Comparison of ENCODE assay signal across 18 cellular contexts in the genomic region with DNA sequence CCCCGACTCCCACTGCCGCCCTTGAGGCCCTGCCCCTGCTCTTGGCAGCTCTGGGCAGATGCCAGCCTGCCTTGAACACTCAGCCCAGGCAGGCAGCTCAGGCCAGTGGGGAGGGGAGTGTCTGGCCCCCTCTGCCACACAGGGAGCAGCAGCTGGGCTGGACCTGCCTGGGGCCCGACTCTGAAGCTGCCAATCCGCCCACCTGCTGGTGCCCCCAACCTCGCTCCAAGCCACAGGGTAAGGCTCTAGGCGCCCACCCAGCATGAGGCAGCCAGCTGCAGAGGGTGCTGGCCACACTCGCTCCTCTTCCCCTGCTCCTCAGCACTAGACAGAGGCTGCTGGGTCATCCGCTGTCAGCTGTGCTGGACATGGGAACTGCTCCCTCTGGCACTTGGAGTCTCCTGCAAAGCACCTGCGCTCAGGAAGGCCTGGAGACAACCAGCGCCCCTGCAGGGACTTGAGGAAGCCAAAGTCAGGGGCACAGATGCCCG. TPM values are rescaled to one million over a fixed set of nuclear protein-coding genes. Genes with fewer than 3 reads are reported as not detected.
DNase-seq lines count a peak whose midpoint lies in the region; ATAC-seq, FAIRE-seq and TF ChIP-seq lines count a peak whose summit lies in the region.
"Had no signal": no experiment of that assay in that cellular context is flagged by ENCODE, and none has a peak within 500 bp of the region (broad histone marks: within the 10 kb centered on the region; RNA-seq: fewer than 3 reads in every experiment).

No MANE protein-coding gene starts in this region.

- WGBS in A549 (ENCODE audit: missing lambda C conversion rate), result 60% methylated on average over 1 of the region's 11 CpGs
- WGBS in tibial nerve, 2 donors, result 36 to 58% methylated on average over 6 to 7 of the region's 11 CpGs

- H3K4me3 Mint-ChIP-seq in stimulated activated naive B cell treated with anti-CD40 and anti-IgM and Interleukin-4, amounts not matched to agents 10 μg/mL and 1 μg/mL and 100 μg/mL, for 72 hours, result no peak overlapping the region
- H3K4me3 Mint-ChIP-seq: activated CD4-positive, alpha-beta memory T cell treated with anti-CD3 and anti-CD28 coated beads for 36 hours; memory B cell had no signal

- H3K9me3 Mint-ChIP-seq in stimulated activated naive B cell treated with anti-CD40 and anti-IgM and Interleukin-4, amounts not matched to agents 10 μg/mL and 1 μg/mL and 100 μg/mL, for 72 hours, result no peaks in the 10 kb centered on the region
- H3K9me3 Mint-ChIP-seq: activated CD4-positive, alpha-beta memory T cell treated with anti-CD3 and anti-CD28 coated beads for 36 hours; memory B cell had no signal

- intact Hi-C loops in ascending aorta (cut with DNase I), result no loop called here

- H3K4me2 ChIP-seq in A549, result 0 out of 3 replicates have a peak overlapping the region, but pooled peaks have one; percentile 21

- H3K9ac ChIP-seq in adipocyte (ENCODE audit: low read length), result peak overlapping the region; percentile 42

- H3K36me3 Mint-ChIP-seq in stimulated activated naive B cell treated with anti-CD40 and anti-IgM and Interleukin-4, amounts not matched to agents 10 μg/mL and 1 μg/mL and 100 μg/mL, for 72 hours, result peaks cover 3 to 4% of the 10 kb centered on the region in 2 donors
- H3K36me3 Mint-ChIP-seq: activated CD4-positive, alpha-beta memory T cell treated with anti-CD3 and anti-CD28 coated beads for 36 hours had no signal

- H3K4me3 ChIP-seq in A549 (no peak overlapping the region), adipocyte (ENCODE audit: low read length) (no peak overlapping the region), ascending aorta (no peak overlapping the region), tibial nerve (no peak overlapping the region)
- H3K4me3 ChIP-seq: esophagus muscularis mucosa, spleen, thoracic aorta had no signal

- TF ChIP-seq EP300 in A549 (IDR thresholded peaks at IDR 0.05) (no peak), tibial nerve (IDR thresholded peaks at IDR 0.05) (no peak)

- FAIRE-seq in A549 (lab: Jason Lieb, UNC), result no peak

- no peak overlapping the region for H3K27ac Mint-ChIP-seq in stimulated activated naive B cell treated with anti-CD40 and anti-IgM and Interleukin-4, amounts not matched to agents 10 μg/mL and 1 μg/mL and 100 μg/mL, for 72 hours
- H3K27ac Mint-ChIP-seq: activated CD4-positive, alpha-beta memory T cell treated with anti-CD3 and anti-CD28 coated beads for 36 hours; memory B cell had no signal

- no peak for TF ChIP-seq POLR2A in A549 (IDR thresholded peaks at IDR 0.05; ENCODE audit: low read length)
- TF ChIP-seq POLR2A in tibial nerve (IDR thresholded peaks at IDR 0.05), result no peak

- H3K4me1 ChIP-seq in A549 (peaks cover 36% of the 10 kb centered on the region), adipocyte (ENCODE audit: control insufficient read depth, insufficient read depth, low read length) (peaks cover 30% of the 10 kb centered on the region), ascending aorta (peaks cover 4 to 26% of the 10 kb centered on the region in 2 donors), tibial nerve (peaks cover 0 to 64% (median 25%) of the 10 kb centered on the region in 4 donors)

- peaks cover 21 to 44% of the 10 kb centered on the region in 2 donors for H3K4me1 Mint-ChIP-seq in stimulated activated naive B cell treated with anti-CD40 and anti-IgM and Interleukin-4, amounts not matched to agents 10 μg/mL and 1 μg/mL and 100 μg/mL, for 72 hours

- H3K36me3 ChIP-seq in adipocyte (ENCODE audit: control insufficient read depth, insufficient read depth, low read length, severe bottlenecking) (peaks cover 11% of the 10 kb centered on the region), ascending aorta (peaks cover 14 to 18% of the 10 kb centered on the region in 2 donors), tibial nerve (peaks cover 0 to 26% (median 0%) of the 10 kb centered on the region in 3 donors)

- TF ChIP-seq CTCF in A549 (IDR thresholded peaks at IDR 0.05) (no peak), ascending aorta (IDR thresholded peaks at IDR 0.05) (no peak), tibial nerve (IDR thresholded peaks at IDR 0.05) (no peak)

- no peaks in the 10 kb centered on the region for H3K27me3 ChIP-seq in adipocyte (replicated peaks; ENCODE audit: control insufficient read depth, insufficient read depth, low read length)
- H3K27me3 ChIP-seq in ascending aorta, result no peaks in the 10 kb centered on the region
- peaks cover 0 to 23% of the 10 kb centered on the region in 2 donors for H3K27me3 ChIP-seq in tibial nerve

- DNase-seq in A549 (ENCODE audit: low read depth in 1 of 2, low spot score in 1 of 2), result peak in 1 of 2 experiments; percentile 63
- peak; percentile 34 for DNase-seq in DMS79 treated with DMSO at 0.1 percent for 48 hours (lab: John Stamatoyannopoulos, UW)
- DNase-seq in adipocyte (ENCODE audit: low read depth), result no peak
- peak; percentile 31 for DNase-seq in medulla oblongata (ENCODE audit: extremely low spot score)
- DNase-seq in ascending aorta (ENCODE audit: low spot score in 2 of 2), result no peak
- no peak for DNase-seq in tibial nerve (ENCODE audit: low spot score in 2 of 2)
- no peak for DNase-seq in 8988T
- DNase-seq in stimulated activated naive B cell treated with anti-CD40 and anti-IgM and Interleukin-4, amounts not matched to agents 10 μg/mL and 1 μg/mL and 100 μg/mL, for 72 hours, result no peak
- DNase-seq: activated CD4-positive, alpha-beta memory T cell treated with anti-CD3 and anti-CD28 coated beads for 36 hours; dermis blood vessel endothelial cell; GDM1; NCI-H1092; NCI-H510A treated with DMSO at 0.1 percent for 48 hours; SHP77 treated with DMSO at 0.1 percent for 48 hours; spleen had no signal

- peaks cover under 1 to 10% of the 10 kb centered on the region in 2 donors for H3K27me3 Mint-ChIP-seq in stimulated activated naive B cell treated with anti-CD40 and anti-IgM and Interleukin-4, amounts not matched to agents 10 μg/mL and 1 μg/mL and 100 μg/mL, for 72 hours
- H3K27me3 Mint-ChIP-seq: activated CD4-positive, alpha-beta memory T cell treated with anti-CD3 and anti-CD28 coated beads for 36 hours had no signal

- POLR2A ChIA-PET in A549 (lab: Yijun Ruan, JAX), result no interaction called here

- H3K9me3 ChIP-seq in A549 (no peaks in the 10 kb centered on the region), adipocyte (ENCODE audit: control insufficient read depth, low read length) (no peaks in the 10 kb centered on the region), ascending aorta (no peaks in the 10 kb centered on the region), tibial nerve (no peaks in the 10 kb centered on the region)
- H3K9me3 ChIP-seq: esophagus muscularis mucosa, spleen, thoracic aorta had no signal

- peak overlapping the region in 1 of 2 experiments; percentile 19; a peak in 2 of 6 replicates for H3K27ac ChIP-seq in A549
- H3K27ac ChIP-seq in ascending aorta, result no peak overlapping the region
- peak overlapping the region in 1 of 4 donors; percentile 55 for H3K27ac ChIP-seq in tibial nerve
- H3K27ac ChIP-seq: spleen, thoracic aorta had no signal

- CTCF ChIA-PET in A549 (lab: Yijun Ruan, JAX), result interaction anchor here (0.5 to 1.0 kb wide), 2 partner anchors 11 to 20 kb away, joined by 3 read pairs; no protein-coding TSS in a partner anchor

- ATAC-seq in A549, result peak; percentile 7 to 9; a peak in 4 of 6 replicates
- ATAC-seq in stimulated activated naive B cell treated with anti-CD40 and anti-IgM and Interleukin-4, amounts not matched to agents 10 μg/mL and 1 μg/mL and 100 μg/mL, for 72 hours (replicated peaks), result no peak

- TF ChIP-seq RAD21 in A549 (conservative IDR thresholded peaks at IDR 0.05 in 1 of 2, IDR thresholded peaks at IDR 0.05 in 1 of 2), result no peak

TF ChIP-seq in A549, 52 proteins besides CTCF, POLR2A, EP300 and RAD21 (continues in another document):
- no peak for TF ChIP-seq BHLHE40 (IDR thresholded peaks at IDR 0.05; ENCODE audit: low read depth, low read length)
- no peak for TF ChIP-seq HOXB13 (CRISPR knock-in tag; IDR thresholded peaks at IDR 0.05; ENCODE audit: low read depth)
- no peak for TF ChIP-seq GATA3 (IDR thresholded peaks at IDR 0.05; ENCODE audit: borderline replicate concordance)

RNA-seq across cellular contexts. Expression of a gene that starts 24.7 kb away (rescaled TPM):
- polyA plus RNA-seq in A549 (2011; rRNA removed), result 11.3 and 12.6 TPM in 2 replicates
- 35.8 and 42.3 TPM in 2 replicates for polyA plus RNA-seq in A549 (2012; cell fraction: cytosol; rRNA removed)
- polyA plus RNA-seq in A549 (2012; cell fraction: nucleus; rRNA removed), result 67.4 and 72.4 TPM in 2 replicates
- 27.8 to 31.3 TPM (median 30.7 TPM) in 3 replicates for polyA plus RNA-seq in A549 (2017; fragmentation: RNase III; extraction: RNeasy Plus Mini Kit Qiagen cat#74134 plus additional on column Dnase treatment)
- 5.1 and 8.4 TPM in 2 replicates for polyA minus RNA-seq in A549 (2011; rRNA and poly(A)+ RNA removed)
- 1.5 TPM for total RNA-seq in ascending aorta
- 1 to 10 TPM in 2 of 4 donors, under 1 TPM in 2; 0.66 to 2.7 (median 1.8) TPM for total RNA-seq in tibial nerve

RNA-seq across cellular contexts. Expression of a gene that starts 37.2 kb away (rescaled TPM):
- 4.8 and 5.9 TPM in 2 replicates for polyA plus RNA-seq in A549 (2011; rRNA removed)
- polyA plus RNA-seq in A549 (2012; cell fraction: cytosol; rRNA removed), result 26.3 and 28.3 TPM in 2 replicates
- 145 and 149 TPM in 2 replicates for polyA plus RNA-seq in A549 (2012; cell fraction: nucleus; rRNA removed)
- polyA plus RNA-seq in A549 (2017; fragmentation: RNase III; extraction: RNeasy Plus Mini Kit Qiagen cat#74134 plus additional on column Dnase treatment), result 20.4 to 26.8 TPM (median 22.5 TPM) in 3 replicates
- 3.7 and 7.7 TPM in 2 replicates for polyA minus RNA-seq in A549 (2011; rRNA and poly(A)+ RNA removed)
- total RNA-seq in ascending aorta, result 35.5 TPM
- 10 to 100 TPM in 3 of 4 donors, 1 to 10 TPM in 1; 7.4 to 13.8 (median 12.8) TPM for total RNA-seq in tibial nerve

RNA-seq across cellular contexts. Expression of a gene that starts 42.6 kb away (rescaled TPM):
- polyA plus RNA-seq in A549 (2011; rRNA removed) (16.1 and 19.3 TPM in 2 replicates), A549 (2017; fragmentation: RNase III; extraction: RNeasy Plus Mini Kit Qiagen cat#74134 plus additional on column Dnase treatment) (31.3 to 33.9 TPM (median 33.6 TPM) in 3 replicates)
- 30.1 and 33.4 TPM in 2 replicates for polyA plus RNA-seq in A549 (2012; cell fraction: cytosol; rRNA removed)
- 46.1 and 49.1 TPM in 2 replicates for polyA plus RNA-seq in A549 (2012; cell fraction: nucleus; rRNA removed)
- polyA minus RNA-seq in A549 (2011; rRNA and poly(A)+ RNA removed), result 21.5 and 21.8 TPM in 2 replicates
- total RNA-seq in ascending aorta (80.1 TPM), tibial nerve (10 to 100 TPM; 53.7 to 61.2 (median 53.9) TPM)

Comparison
In these comparisons a context has a peak if more than half of its experiments do, and no peak if none do; other contexts are left out.
1. ATAC-seq: peak in A549 (2 of 2); none in stimulated activated naive B cell treated with anti-CD40 and anti-IgM and Interleukin-4, amounts not matched to agents 10 μg/mL and 1 μg/mL and 100 μg/mL, for 72 hours (0 of 2).
2. DNase-seq: peak in DMS79 treated with DMSO at 0.1 percent for 48 hours (single experiment) and medulla oblongata (single experiment); none in adipocyte (single experiment), ascending aorta (0 of 2), tibial nerve (0 of 2), 8988T (single experiment) and stimulated activated naive B cell treated with anti-CD40 and anti-IgM and Interleukin-4, amounts not matched to agents 10 μg/mL and 1 μg/mL and 100 μg/mL, for 72 hours (single experiment).